ENCODE assay signal across 1 cellular context in the genomic region with DNA sequence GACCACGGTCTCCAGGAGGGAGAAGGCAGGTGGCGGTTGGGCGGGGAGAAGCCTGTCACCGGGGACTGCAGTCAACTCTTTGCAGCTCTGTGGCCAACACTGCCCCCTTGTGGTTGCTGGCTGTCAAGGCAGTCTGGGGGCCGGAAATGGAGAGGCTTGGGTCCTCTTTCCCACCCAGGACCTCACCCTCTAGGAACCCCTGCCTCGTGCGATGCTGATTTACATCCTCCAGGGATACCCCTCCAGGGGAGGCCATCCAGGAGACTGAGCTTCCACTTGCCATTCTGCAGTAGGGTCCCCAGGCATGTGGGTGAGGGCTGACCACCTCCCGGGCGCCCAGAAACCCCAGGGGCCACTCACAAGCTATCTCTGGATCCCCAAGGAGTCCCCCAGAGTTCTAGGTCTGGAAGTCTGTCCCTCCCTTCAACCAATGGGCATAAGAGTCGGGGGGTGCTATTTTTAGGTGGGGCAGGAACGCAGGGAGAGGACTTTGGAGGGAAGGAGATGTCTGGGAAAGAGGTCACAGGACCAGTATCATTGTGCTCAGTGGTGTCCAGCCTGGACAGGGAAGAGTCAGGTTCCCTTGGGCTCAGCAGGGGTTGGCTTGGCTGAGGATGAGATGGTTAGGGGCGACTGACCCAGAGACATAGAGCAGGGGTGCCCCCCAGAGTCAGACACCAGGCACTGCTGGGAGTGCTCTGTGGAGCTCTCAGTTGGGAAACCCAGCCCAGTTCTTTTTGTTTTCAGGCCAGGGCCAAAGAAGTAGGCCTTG.
TF ChIP-seq lines count a peak whose summit lies in the region.

No MANE protein-coding gene starts in this region.

TF ChIP-seq in K562, 482 proteins besides CTCF, POLR2A, EP300 and RAD21 (continued from another document and continues in another):
- TF ChIP-seq ZNF143 (CRISPR knock-in tag; IDR thresholded peaks at IDR 0.05) (no peak), OTX1 (CRISPR knock-in tag; IDR thresholded peaks at IDR 0.05) (no peak), TRIM24 (IDR thresholded peaks at IDR 0.05) (0 out of 4 replicates have a peak, but pooled peaks of 1 of the 2 experiments have one; percentile 6), RBM39 (optimal IDR thresholded peaks at IDR 0.05; ENCODE audit: low read depth, low read length) (no peak), ZNF263 (CRISPR knock-in tag; IDR thresholded peaks at IDR 0.05; ENCODE audit: borderline replicate concordance) (no peak), HDAC2 (IDR thresholded peaks at IDR 0.05) (peak; percentile 42; the same call in 1 of the 2 replicates), ZBTB7A (IDR thresholded peaks at IDR 0.05; ENCODE audit: borderline replicate concordance, control insufficient read depth, low read depth, low read length) (peak; percentile 79; the same call in 1 of the 2 replicates), PCBP2 (IDR thresholded peaks at IDR 0.05; ENCODE audit: low read depth, low read length, poor library complexity, severe bottlenecking) (no peak), XRCC4 (IDR thresholded peaks at IDR 0.05; ENCODE audit: extremely low read depth, insufficient read depth, insufficient read length) (no peak), NR2C2 (CRISPR knock-in tag; IDR thresholded peaks at IDR 0.05) (0 out of 2 replicates have a peak, but pooled peaks have one; percentile 36), NR2C2 (tag; IDR thresholded peaks at IDR 0.05) (no peak), ZNF584 (CRISPR knock-in tag; IDR thresholded peaks at IDR 0.05; ENCODE audit: low read depth) (no peak), CREB5 (CRISPR knock-in tag; IDR thresholded peaks at IDR 0.05) (no peak), DEAF1 (CRISPR knock-in tag; IDR thresholded peaks at IDR 0.05) (peak; percentile 88), MCM2 (IDR thresholded peaks at IDR 0.05; ENCODE audit: low read depth) (no peak), EZH2 (IDR thresholded peaks at IDR 0.05; ENCODE audit: borderline replicate concordance, low read depth, low read length) (no peak), RFX7 (CRISPR knock-in tag; IDR thresholded peaks at IDR 0.05) (no peak), SETDB1 (IDR thresholded peaks at IDR 0.05; ENCODE audit: low read length) (no peak), ZNF133 (CRISPR knock-in tag; IDR thresholded peaks at IDR 0.05) (0 out of 2 replicates have a peak, but pooled peaks have one; percentile 3), ZC3H11A (IDR thresholded peaks at IDR 0.05; ENCODE audit: low read depth, low read length) (0 out of 2 replicates have a peak, but pooled peaks have one; percentile 44), BMI1 (IDR thresholded peaks at IDR 0.05; ENCODE audit: low read length) (no peak), RBBP5 (IDR thresholded peaks at IDR 0.05; ENCODE audit: borderline replicate concordance, insufficient read depth, low read length, poor library complexity, severe bottlenecking) (no peak), GTF3C2 (IDR thresholded peaks at IDR 0.05; ENCODE audit: borderline replicate concordance, extremely low read depth, insufficient read length) (no peak), EGR1 (conservative IDR thresholded peaks at IDR 0.05) (no peak), PREB (CRISPR knock-in tag; IDR thresholded peaks at IDR 0.05) (0 out of 2 replicates have a peak, but pooled peaks have one; percentile 31), SRSF7 (optimal IDR thresholded peaks at IDR 0.05; ENCODE audit: low read depth, low read length) (no peak), FOXA3 (CRISPR knock-in tag; conservative IDR thresholded peaks at IDR 0.05 in 1 of 2, IDR thresholded peaks at IDR 0.05 in 1 of 2) (no peak), PURB (CRISPR knock-in tag; IDR thresholded peaks at IDR 0.05; ENCODE audit: low read depth) (no peak), RHOXF2B (CRISPR knock-in tag; conservative IDR thresholded peaks at IDR 0.05) (0 out of 2 replicates have a peak, but pooled peaks have one; percentile 11), KDM5B (IDR thresholded peaks at IDR 0.05; ENCODE audit: insufficient replicate concordance, low read depth, low read length) (no peak), YBX1 (IDR thresholded peaks at IDR 0.05) (no peak), HNRNPH1 (optimal IDR thresholded peaks at IDR 0.05; ENCODE audit: low read depth, low read length) (no peak)
- TF ChIP-seq, protein P1, sequence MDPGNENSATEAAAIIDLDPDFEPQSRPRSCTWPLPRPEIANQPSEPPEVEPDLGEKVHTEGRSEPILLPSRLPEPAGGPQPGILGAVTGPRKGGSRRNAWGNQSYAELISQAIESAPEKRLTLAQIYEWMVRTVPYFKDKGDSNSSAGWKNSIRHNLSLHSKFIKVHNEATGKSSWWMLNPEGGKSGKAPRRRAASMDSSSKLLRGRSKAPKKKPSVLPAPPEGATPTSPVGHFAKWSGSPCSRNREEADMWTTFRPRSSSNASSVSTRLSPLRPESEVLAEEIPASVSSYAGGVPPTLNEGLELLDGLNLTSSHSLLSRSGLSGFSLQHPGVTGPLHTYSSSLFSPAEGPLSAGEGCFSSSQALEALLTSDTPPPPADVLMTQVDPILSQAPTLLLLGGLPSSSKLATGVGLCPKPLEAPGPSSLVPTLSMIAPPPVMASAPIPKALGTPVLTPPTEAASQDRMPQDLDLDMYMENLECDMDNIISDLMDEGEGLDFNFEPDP (CRISPR knock-in tag; IDR thresholded peaks at IDR 0.05) = no peak
- TF ChIP-seq, protein P2, sequence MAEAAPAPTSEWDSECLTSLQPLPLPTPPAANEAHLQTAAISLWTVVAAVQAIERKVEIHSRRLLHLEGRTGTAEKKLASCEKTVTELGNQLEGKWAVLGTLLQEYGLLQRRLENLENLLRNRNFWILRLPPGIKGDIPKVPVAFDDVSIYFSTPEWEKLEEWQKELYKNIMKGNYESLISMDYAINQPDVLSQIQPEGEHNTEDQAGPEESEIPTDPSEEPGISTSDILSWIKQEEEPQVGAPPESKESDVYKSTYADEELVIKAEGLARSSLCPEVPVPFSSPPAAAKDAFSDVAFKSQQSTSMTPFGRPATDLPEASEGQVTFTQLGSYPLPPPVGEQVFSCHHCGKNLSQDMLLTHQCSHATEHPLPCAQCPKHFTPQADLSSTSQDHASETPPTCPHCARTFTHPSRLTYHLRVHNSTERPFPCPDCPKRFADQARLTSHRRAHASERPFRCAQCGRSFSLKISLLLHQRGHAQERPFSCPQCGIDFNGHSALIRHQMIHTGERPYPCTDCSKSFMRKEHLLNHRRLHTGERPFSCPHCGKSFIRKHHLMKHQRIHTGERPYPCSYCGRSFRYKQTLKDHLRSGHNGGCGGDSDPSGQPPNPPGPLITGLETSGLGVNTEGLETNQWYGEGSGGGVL (CRISPR knock-in tag; IDR thresholded peaks at IDR 0.05) = no peak
- TF ChIP-seq, protein P3, sequence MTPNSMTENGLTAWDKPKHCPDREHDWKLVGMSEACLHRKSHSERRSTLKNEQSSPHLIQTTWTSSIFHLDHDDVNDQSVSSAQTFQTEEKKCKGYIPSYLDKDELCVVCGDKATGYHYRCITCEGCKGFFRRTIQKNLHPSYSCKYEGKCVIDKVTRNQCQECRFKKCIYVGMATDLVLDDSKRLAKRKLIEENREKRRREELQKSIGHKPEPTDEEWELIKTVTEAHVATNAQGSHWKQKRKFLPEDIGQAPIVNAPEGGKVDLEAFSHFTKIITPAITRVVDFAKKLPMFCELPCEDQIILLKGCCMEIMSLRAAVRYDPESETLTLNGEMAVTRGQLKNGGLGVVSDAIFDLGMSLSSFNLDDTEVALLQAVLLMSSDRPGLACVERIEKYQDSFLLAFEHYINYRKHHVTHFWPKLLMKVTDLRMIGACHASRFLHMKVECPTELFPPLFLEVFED (CRISPR knock-in tag; conservative IDR thresholded peaks at IDR 0.05) = no peak
- TF ChIP-seq, protein P4, sequence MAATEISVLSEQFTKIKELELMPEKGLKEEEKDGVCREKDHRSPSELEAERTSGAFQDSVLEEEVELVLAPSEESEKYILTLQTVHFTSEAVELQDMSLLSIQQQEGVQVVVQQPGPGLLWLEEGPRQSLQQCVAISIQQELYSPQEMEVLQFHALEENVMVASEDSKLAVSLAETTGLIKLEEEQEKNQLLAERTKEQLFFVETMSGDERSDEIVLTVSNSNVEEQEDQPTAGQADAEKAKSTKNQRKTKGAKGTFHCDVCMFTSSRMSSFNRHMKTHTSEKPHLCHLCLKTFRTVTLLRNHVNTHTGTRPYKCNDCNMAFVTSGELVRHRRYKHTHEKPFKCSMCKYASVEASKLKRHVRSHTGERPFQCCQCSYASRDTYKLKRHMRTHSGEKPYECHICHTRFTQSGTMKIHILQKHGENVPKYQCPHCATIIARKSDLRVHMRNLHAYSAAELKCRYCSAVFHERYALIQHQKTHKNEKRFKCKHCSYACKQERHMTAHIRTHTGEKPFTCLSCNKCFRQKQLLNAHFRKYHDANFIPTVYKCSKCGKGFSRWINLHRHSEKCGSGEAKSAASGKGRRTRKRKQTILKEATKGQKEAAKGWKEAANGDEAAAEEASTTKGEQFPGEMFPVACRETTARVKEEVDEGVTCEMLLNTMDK (IDR thresholded peaks at IDR 0.05; ENCODE audit: borderline replicate concordance, insufficient read depth, low read depth, low read length, poor library complexity, severe bottlenecking) = peak; percentile 65
- TF ChIP-seq, protein P5, sequence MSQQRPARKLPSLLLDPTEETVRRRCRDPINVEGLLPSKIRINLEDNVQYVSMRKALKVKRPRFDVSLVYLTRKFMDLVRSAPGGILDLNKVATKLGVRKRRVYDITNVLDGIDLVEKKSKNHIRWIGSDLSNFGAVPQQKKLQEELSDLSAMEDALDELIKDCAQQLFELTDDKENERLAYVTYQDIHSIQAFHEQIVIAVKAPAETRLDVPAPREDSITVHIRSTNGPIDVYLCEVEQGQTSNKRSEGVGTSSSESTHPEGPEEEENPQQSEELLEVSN (IDR thresholded peaks at IDR 0.05; ENCODE audit: borderline replicate concordance in 1 of 2, extremely low read depth in 1 of 2, insufficient read depth in 1 of 2, insufficient read length in 1 of 2, low read depth in 1 of 2, low read length in 1 of 2, poor library complexity in 1 of 2, severe bottlenecking in 1 of 2) = peak in 1 of 2 experiments; percentile 68
